Comparison of ENCODE assay signal across 14 cellular contexts in the genomic region with DNA sequence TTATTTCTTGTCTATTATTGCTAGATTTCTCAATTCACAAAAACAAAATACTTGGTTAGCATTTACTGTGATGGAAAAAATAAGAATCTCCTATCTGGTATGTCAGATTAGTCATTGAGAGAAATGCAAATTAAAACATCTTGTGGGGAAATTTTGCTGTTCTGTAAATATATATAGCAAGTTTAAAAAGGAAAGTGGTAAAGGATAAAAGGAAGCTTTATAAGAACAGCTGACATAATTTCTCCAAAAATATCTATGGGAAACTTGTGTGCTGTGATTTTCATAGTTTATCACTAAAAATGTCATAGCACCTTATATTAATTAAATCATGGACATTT.
DNase-seq lines count a peak whose midpoint lies in the region; ATAC-seq and TF ChIP-seq lines count a peak whose summit lies in the region.
"Had no signal": no experiment of that assay in that cellular context is flagged by ENCODE, and none has a peak within 500 bp of the region (broad histone marks: within the 10 kb centered on the region; RNA-seq: fewer than 3 reads in every experiment).

No MANE protein-coding gene starts in this region.

- H3K4me1 Mint-ChIP-seq in osteocyte (ENCODE audit: unreplicated experiment), result peaks cover 6% of the 10 kb centered on the region
- H3K4me1 Mint-ChIP-seq: activated naive CD8-positive, alpha-beta T cell treated with anti-CD3 and anti-CD28 coated beads, Interleukin-2, amount 10 ng/mL, durations not matched to agents 7 days and 5 days; natural killer cell had no signal

- no peak for TF ChIP-seq CTCF in osteocyte (IDR thresholded peaks at IDR 0.05)

- no peaks in the 10 kb centered on the region for H3K36me3 Mint-ChIP-seq in osteocyte (ENCODE audit: unreplicated experiment)
- H3K36me3 Mint-ChIP-seq: activated naive CD8-positive, alpha-beta T cell treated with anti-CD3 and anti-CD28 coated beads, Interleukin-2, amount 10 ng/mL, durations not matched to agents 7 days and 5 days; natural killer cell had no signal

- no peaks in the 10 kb centered on the region for H3K9me3 Mint-ChIP-seq in osteocyte (ENCODE audit: unreplicated experiment)
- H3K9me3 Mint-ChIP-seq: activated naive CD8-positive, alpha-beta T cell treated with anti-CD3 and anti-CD28 coated beads, Interleukin-2, amount 10 ng/mL, durations not matched to agents 7 days and 5 days; H9; natural killer cell had no signal

- DNase-seq in osteocyte (ENCODE audit: extremely low spot score, unreplicated experiment) (no peak), D341Med (ENCODE audit: low spot score) (no peak)
- DNase-seq in stimulated activated CD8-positive, alpha-beta memory T cell treated with anti-CD3 and anti-CD28 coated beads, Interleukin-4, amount 100 ng/mL, for 48 hours, result no peak
- DNase-seq: activated naive CD8-positive, alpha-beta T cell treated with anti-CD3 and anti-CD28 coated beads, Interleukin-2, amount 10 ng/mL, durations not matched to agents 7 days and 5 days; DND-41; H9; natural killer cell; right lobe of liver; WERI-Rb-1 had no signal

- no peak overlapping the region for H3K4me3 Mint-ChIP-seq in osteocyte (ENCODE audit: unreplicated experiment)
- H3K4me3 Mint-ChIP-seq: activated naive CD8-positive, alpha-beta T cell treated with anti-CD3 and anti-CD28 coated beads, Interleukin-2, amount 10 ng/mL, durations not matched to agents 7 days and 5 days; H9; natural killer cell had no signal

- H3K27me3 Mint-ChIP-seq in osteocyte (ENCODE audit: unreplicated experiment), result no peaks in the 10 kb centered on the region

- peak; percentile 78 for ATAC-seq in GM18520 (IDR thresholded peaks at IDR 0.05; ENCODE audit: unreplicated experiment)
- peak; percentile 56 for ATAC-seq in GM21381 (IDR thresholded peaks at IDR 0.05; ENCODE audit: unreplicated experiment)
- peak; percentile 73 for ATAC-seq in HG02884 (IDR thresholded peaks at IDR 0.05; ENCODE audit: unreplicated experiment)
- ATAC-seq in HG03575 (IDR thresholded peaks at IDR 0.05; ENCODE audit: extremely low read depth, insufficient number of reproducible peaks, low FRiP score, unreplicated experiment), result peak; percentile 61
- no peak for ATAC-seq in HG02970 (IDR thresholded peaks at IDR 0.05; ENCODE audit: low FRiP score, unreplicated experiment)
- ATAC-seq: natural killer cell, right lobe of liver had no signal

- no peak overlapping the region for H3K27ac Mint-ChIP-seq in osteocyte (ENCODE audit: unreplicated experiment)
- H3K27ac Mint-ChIP-seq: activated naive CD8-positive, alpha-beta T cell treated with anti-CD3 and anti-CD28 coated beads, Interleukin-2, amount 10 ng/mL, durations not matched to agents 7 days and 5 days; natural killer cell had no signal
